In the genomic region with DNA sequence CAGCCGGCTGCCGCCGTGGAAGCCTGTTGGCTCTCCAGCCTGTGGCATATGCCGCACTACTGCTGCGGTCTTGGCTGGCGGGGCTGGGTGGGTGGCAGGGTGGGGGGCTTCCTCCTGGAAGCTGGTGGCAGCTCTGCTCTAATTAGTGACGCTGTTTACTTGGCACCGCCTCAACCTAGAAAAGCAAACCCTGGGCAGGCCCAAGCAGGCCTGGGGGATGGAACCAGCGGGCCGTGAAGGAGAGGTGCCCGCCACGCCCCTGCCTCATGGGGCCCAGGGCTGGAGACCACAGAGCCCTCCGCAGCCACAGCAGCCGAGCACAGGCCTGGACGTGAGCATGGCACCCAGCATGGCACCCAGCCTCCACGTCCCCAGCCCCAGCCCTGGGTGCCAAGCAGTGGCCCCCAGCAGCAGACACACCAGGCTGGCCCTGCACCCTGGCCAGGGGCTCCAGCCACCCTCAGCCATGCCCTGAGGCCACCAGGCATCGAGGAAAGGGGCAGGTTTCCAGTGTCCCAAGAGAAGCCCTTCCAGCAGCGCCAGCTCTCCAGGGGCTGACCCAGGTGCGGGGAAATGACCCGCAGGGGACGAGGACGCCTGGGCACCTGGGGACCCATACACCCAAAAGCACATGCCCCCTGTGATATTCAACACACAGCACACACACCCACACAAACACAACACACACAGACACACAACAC, we compare ENCODE assay signal across 12 cellular contexts. TPM values are rescaled to one million over a fixed set of nuclear protein-coding genes. Genes with fewer than 3 reads are reported as not detected.
DNase-seq lines count a peak whose midpoint lies in the region; ATAC-seq and TF ChIP-seq lines count a peak whose summit lies in the region.
"Had no signal": no experiment of that assay in that cellular context is flagged by ENCODE, and none has a peak within 500 bp of the region (broad histone marks: within the 10 kb centered on the region; RNA-seq: fewer than 3 reads in every experiment).

No MANE protein-coding gene starts in this region.

- DNase-seq in NCI-H1436 treated with DMSO at 0.1 percent for 48 hours (lab: John Stamatoyannopoulos, UW), result peak; percentile 61
- peak; percentile 41 for DNase-seq in NCI-H774 (lab: John Stamatoyannopoulos, UW)
- DNase-seq in neuronal stem cell (ENCODE audit: low spot score), result no peak
- DNase-seq in Ammon's horn (ENCODE audit: low spot score), result no peak
- no peak for DNase-seq in Calu3
- DNase-seq: endodermal cell, hypothalamus, Karpas-422 had no signal

- no peak for ATAC-seq in HG02678 (IDR thresholded peaks at IDR 0.05; ENCODE audit: unreplicated experiment)

- H3K27me3 ChIP-seq in DOHH2 (ENCODE audit: control insufficient read depth, low read length) (peaks cover 2% of the 10 kb centered on the region; the same call in 1 of the 2 replicates), neuronal stem cell (ENCODE audit: control insufficient read depth in 3 of 3, insufficient read depth in 3 of 3, low read depth in 1 of 3, low read length in 3 of 3) (peaks cover 0 to 14% (median 6%) of the 10 kb centered on the region in 3 experiments)

- H3K36me3 Mint-ChIP-seq in Calu3 (ENCODE audit: insufficient read depth, unreplicated experiment), result no peaks in the 10 kb centered on the region

- H3K4me1 Mint-ChIP-seq in Calu3 (ENCODE audit: low read depth, unreplicated experiment), result no peaks in the 10 kb centered on the region
- H3K4me1 Mint-ChIP-seq: endodermal cell had no signal

- no peak overlapping the region for H3K14ac ChIP-seq in neuronal stem cell (ENCODE audit: low read length)

- H3K27ac ChIP-seq in DOHH2 (ENCODE audit: low read depth, low read length), result no peak overlapping the region
- no peak overlapping the region for H3K27ac ChIP-seq in neuronal stem cell (replicated peaks; ENCODE audit: low read length)
- H3K27ac ChIP-seq: tibial nerve had no signal

- H3K36me3 ChIP-seq in DOHH2 (ENCODE audit: control insufficient read depth, low read length) (no peaks in the 10 kb centered on the region), neuronal stem cell (replicated peaks in 1 of 2; ENCODE audit: control insufficient read depth in 2 of 2, insufficient read depth in 2 of 2, low read length in 2 of 2) (peaks cover 0 to 4% of the 10 kb centered on the region in 2 donors)
- H3K36me3 ChIP-seq: tibial nerve had no signal

- no peak overlapping the region for H3K27ac Mint-ChIP-seq in Calu3 (ENCODE audit: unreplicated experiment)
- H3K27ac Mint-ChIP-seq: endodermal cell had no signal

- H4K8ac ChIP-seq in neuronal stem cell (ENCODE audit: low read depth, low read length), result no peak overlapping the region

- no peak overlapping the region for H2BK15ac ChIP-seq in neuronal stem cell (ENCODE audit: low read length)

- no peaks in the 10 kb centered on the region for H3K9me3 Mint-ChIP-seq in Calu3 (ENCODE audit: low read depth, unreplicated experiment)
- H3K9me3 Mint-ChIP-seq: endodermal cell had no signal

- no peaks in the 10 kb centered on the region for H3K79me1 ChIP-seq in neuronal stem cell (ENCODE audit: low read depth, low read length)

- no peak for TF ChIP-seq CTCF in DOHH2 (IDR thresholded peaks at IDR 0.05; ENCODE audit: low read depth, low read length, poor library complexity, severe bottlenecking)
- no peak for TF ChIP-seq CTCF in Calu3 (IDR thresholded peaks at IDR 0.05; ENCODE audit: unreplicated experiment)

- WGBS in neuronal stem cell (ENCODE audit: extremely low coverage in 2 of 2, insufficient read length in 2 of 2, insufficient replicate concordance in 1 of 2), 2 donors, result no CpG with 5 or more reads among the region's 22 CpGs

- CTCF ChIA-PET in Calu3 (lab: Charles Lee), result no interaction called here

- no peak overlapping the region for H3K4ac ChIP-seq in neuronal stem cell (ENCODE audit: low read length)

- no peak overlapping the region for H3K9ac ChIP-seq in neuronal stem cell (ENCODE audit: low read depth, low read length, poor library complexity)

- intact Hi-C loops in Calu3 (cut with micrococcal nuclease; ENCODE audit: unreplicated experiment), result no loop called here

- H3K4me1 ChIP-seq in DOHH2 (ENCODE audit: control insufficient read depth, low read length) (peaks cover 42% of the 10 kb centered on the region), neuronal stem cell (ENCODE audit: control insufficient read depth in 2 of 2, insufficient read depth in 1 of 2, low read depth in 1 of 2, low read length in 2 of 2) (peaks cover 3 to 5% of the 10 kb centered on the region in 2 donors)
- H3K4me1 ChIP-seq: tibial nerve had no signal

- H2AK5ac ChIP-seq in neuronal stem cell (ENCODE audit: low read depth, low read length), result peak overlapping the region; percentile 48

- H3K23ac ChIP-seq in neuronal stem cell (ENCODE audit: low read depth, low read length, poor library complexity), result no peak overlapping the region

- H3K4me3 Mint-ChIP-seq in Calu3 (ENCODE audit: low read depth, unreplicated experiment), result no peak overlapping the region
- H3K4me3 Mint-ChIP-seq: endodermal cell had no signal

- peak overlapping the region; percentile 15 for H4K91ac ChIP-seq in neuronal stem cell (ENCODE audit: low read depth, low read length, poor library complexity)

- peaks cover 17% of the 10 kb centered on the region for H3F3A ChIP-seq in DOHH2 (ENCODE audit: control insufficient read depth, insufficient read depth)

- peaks cover 13% of the 10 kb centered on the region; the same call in 1 of the 2 replicates for H3K9me3 ChIP-seq in DOHH2 (ENCODE audit: control insufficient read depth, insufficient read depth, low read length)
- H3K9me3 ChIP-seq in neuronal stem cell (replicated peaks in 1 of 2; ENCODE audit: control insufficient read depth in 2 of 2, insufficient read depth in 1 of 2, low read depth in 1 of 2, low read length in 2 of 2), result peaks cover 2 to 14% of the 10 kb centered on the region in 2 donors
- H3K9me3 ChIP-seq: tibial nerve had no signal

- H3K4me2 ChIP-seq in DOHH2 (ENCODE audit: low read length), result peak overlapping the region; percentile 43
- no peak overlapping the region for H3K4me2 ChIP-seq in neuronal stem cell (ENCODE audit: insufficient read depth, low read length, poor library complexity, severe bottlenecking)

- BruUV-seq in Calu3 (replicated peaks; lab: Mats Ljungman, UMichigan), result no TSS peak

- H3K79me2 ChIP-seq in DOHH2 (ENCODE audit: control insufficient read depth, low read length), result no peaks in the 10 kb centered on the region

- no peak overlapping the region for H2BK5ac ChIP-seq in neuronal stem cell (ENCODE audit: low read length)

- no peak overlapping the region for H2AFZ ChIP-seq in neuronal stem cell (ENCODE audit: low read length)

- H3K27me3 Mint-ChIP-seq in Calu3 (ENCODE audit: unreplicated experiment), result no peaks in the 10 kb centered on the region

- H4K20me1 ChIP-seq in DOHH2 (ENCODE audit: control insufficient read depth, insufficient read depth, low read depth, low read length), result no peaks in the 10 kb centered on the region

- no peaks in the 10 kb centered on the region for H3K9me2 ChIP-seq in DOHH2 (replicated peaks; ENCODE audit: control insufficient read depth, low read length)

- H3K4me3 ChIP-seq in DOHH2 (ENCODE audit: low read length), result no peak overlapping the region; the same call in 1 of the 2 replicates
- H3K4me3 ChIP-seq in neuronal stem cell (ENCODE audit: low read length in 2 of 2), result peak overlapping the region in 1 of 2 donors; percentile 54
- H3K4me3 ChIP-seq: tibial nerve had no signal

- peak overlapping the region; percentile 67 for H2BK12ac ChIP-seq in neuronal stem cell (ENCODE audit: low read length)

- H2BK120ac ChIP-seq in neuronal stem cell (ENCODE audit: low read depth, low read length), result no peak overlapping the region

- peak overlapping the region; percentile 44 for H3K18ac ChIP-seq in neuronal stem cell (ENCODE audit: low read length)

RNA-seq across cellular contexts. Expression of a gene that starts 5.4 kb away (rescaled TPM):
- polyA plus RNA-seq in neuronal stem cell (2013, experiment 1 of 2), result 0.08 TPM
- polyA plus RNA-seq in neuronal stem cell (2013, experiment 2 of 2), result 0.08 TPM
- 0.44 and 0.73 TPM in 2 replicates for total RNA-seq in Calu3 (2022)
- total RNA-seq: H4 had no signal

RNA-seq across cellular contexts. Expression of a gene that starts 18.1 kb away (rescaled TPM):
- 37.4 TPM for polyA plus RNA-seq in neuronal stem cell (2013, experiment 1 of 2)
- 37.2 TPM for polyA plus RNA-seq in neuronal stem cell (2013, experiment 2 of 2)
- 3.9 and 5.7 TPM in 2 replicates for total RNA-seq in Calu3 (2022)

RNA-seq across cellular contexts. Expression of a gene that starts 54.3 kb away (rescaled TPM):
- 6.7 TPM for polyA plus RNA-seq in neuronal stem cell (2013, experiment 1 of 2)
- polyA plus RNA-seq in neuronal stem cell (2013, experiment 2 of 2), result 6.9 TPM
- 22.5 and 26.4 TPM in 2 replicates for total RNA-seq in Calu3 (2022)

Comparison
In these comparisons a context has a peak if more than half of its experiments do, and no peak if none do; other contexts are left out.
1. DNase-seq: peak in NCI-H1436 treated with DMSO at 0.1 percent for 48 hours (single experiment) and NCI-H774 (single experiment); none in neuronal stem cell (single experiment), Ammon's horn (single experiment) and Calu3 (single experiment).